29 cellular contexts compared by ENCODE assay signal in the genomic region with DNA sequence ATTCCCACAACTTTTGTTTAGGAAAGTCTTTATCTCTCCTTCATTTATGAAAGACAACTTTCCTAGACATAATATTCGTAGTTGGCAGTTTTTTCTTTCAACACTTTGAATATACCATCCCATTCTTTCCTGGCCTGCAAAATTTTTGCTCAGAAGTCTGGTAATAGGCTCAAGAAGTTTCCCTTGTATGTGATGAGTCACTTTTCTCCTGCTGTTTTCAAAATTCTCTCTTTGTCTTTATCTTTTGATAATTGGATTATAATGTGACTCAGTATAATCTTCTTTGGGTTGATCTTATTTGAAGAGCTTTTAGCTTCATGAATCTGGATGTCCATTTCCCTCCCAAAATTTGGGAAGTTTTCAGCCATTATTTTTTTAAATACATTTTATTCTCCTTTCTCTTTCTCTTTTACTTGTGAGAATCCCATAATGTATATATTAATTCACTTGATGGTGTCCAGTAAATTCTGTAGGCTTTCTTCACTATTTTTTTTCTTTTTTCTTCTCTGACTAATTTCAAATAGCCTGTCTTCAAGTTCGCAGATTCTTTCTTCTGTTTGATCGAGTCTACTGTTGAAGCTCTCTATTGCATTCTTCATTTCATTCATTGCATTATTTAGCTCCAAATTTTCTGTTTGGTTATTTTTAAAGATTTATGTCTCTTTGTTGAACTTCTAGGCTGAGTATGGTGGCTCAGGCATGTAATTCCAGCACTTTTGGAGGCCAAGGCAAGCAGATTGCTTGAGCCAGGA.
"Had no signal": no experiment of that assay in that cellular context is flagged by ENCODE, and none has a peak within 500 bp of the region (broad histone marks: within the 10 kb centered on the region; RNA-seq: fewer than 3 reads in every experiment).

No MANE protein-coding gene starts in this region.

- H3K9me3 ChIP-seq: gastrocnemius medialis had no signal

- H2AFZ ChIP-seq: parathyroid adenoma had no signal

- H3K27ac Mint-ChIP-seq: mesothelial cell of epicardium; naive B cell; progenitor cell of endocrine pancreas; stimulated activated naive CD8-positive, alpha-beta T cell treated with anti-CD3 and anti-CD28 coated beads, Interleukin-15, amount 100 ng/mL, for 72 hours had no signal

- DNase-seq: dorsolateral prefrontal cortex; effector CD4-positive, alpha-beta T cell; foreskin fibroblast; gastrocnemius medialis; head of caudate nucleus; left cardiac atrium; left lung; mesenchymal stem cell; mucosa of descending colon; naive B cell; stimulated activated CD4-positive, alpha-beta T cell treated with anti-CD3 and anti-CD28 coated beads, Interleukin-12 subunit alpha, Interleukin-12 subunit beta, amount 100 ng/mL, for 4 hours; stimulated activated CD4-positive, alpha-beta T cell treated with anti-CD3 and anti-CD28 coated beads, Interleukin-1b, Interleukin-23, amount 100 ng/mL, for 48 hours; stimulated activated CD4-positive, alpha-beta T cell treated with anti-CD3 and anti-CD28 coated beads, Interleukin-4, amount 100 ng/mL, for 1 hour; stimulated activated CD8-positive, alpha-beta memory T cell treated with anti-CD3 and anti-CD28 coated beads, Interleukin-4, amount 100 ng/mL, for 48 hours; stimulated activated naive CD4-positive, alpha-beta T cell; stimulated activated naive CD8-positive, alpha-beta T cell treated with anti-CD3 and anti-CD28 coated beads, Interleukin-15, amount 100 ng/mL, for 72 hours; transverse colon; upper lobe of right lung; uterus had no signal

- H3K27ac ChIP-seq: dorsolateral prefrontal cortex, gastrocnemius medialis, left lung, neutrophil, parathyroid adenoma, suprapubic skin, transverse colon, upper lobe of right lung, uterus had no signal

- ATAC-seq: esophagus mucosa; gastrocnemius medialis; left cardiac atrium; left lung; mucosa of descending colon; natural killer cell treated with Interleukin-12 subunit alpha and Interleukin-12 subunit beta and Interleukin-15 and Interleukin-18, amount 100 ng/mL, for 72 hours; sciatic nerve; stimulated activated naive CD8-positive, alpha-beta T cell treated with anti-CD3 and anti-CD28 coated beads, Interleukin-15, amount 100 ng/mL, for 72 hours; upper lobe of right lung had no signal

- H3K4me3 Mint-ChIP-seq: mesothelial cell of epicardium; naive B cell; natural killer cell treated with Interleukin-12 subunit alpha and Interleukin-12 subunit beta and Interleukin-15 and Interleukin-18, amount 100 ng/mL, for 72 hours; neural crest cell; stimulated activated naive CD8-positive, alpha-beta T cell treated with anti-CD3 and anti-CD28 coated beads, Interleukin-15, amount 100 ng/mL, for 72 hours had no signal

- H3K27me3 ChIP-seq: dorsolateral prefrontal cortex, gastrocnemius medialis, left lung, suprapubic skin, transverse colon, upper lobe of right lung, uterus had no signal

- H3K36me3 ChIP-seq: gastrocnemius medialis, left lung, neutrophil, suprapubic skin, upper lobe of right lung, uterus had no signal

- H3K4me3 ChIP-seq: dorsolateral prefrontal cortex, gastrocnemius medialis, left lung, mucosa of descending colon, smooth muscle cell, suprapubic skin, transverse colon, upper lobe of right lung, uterus had no signal

- H3K9ac ChIP-seq: parathyroid adenoma had no signal

- H3K4me2 ChIP-seq: smooth muscle cell had no signal

- H3K27me3 Mint-ChIP-seq: progenitor cell of endocrine pancreas had no signal

- H3K4me1 Mint-ChIP-seq: mesothelial cell of epicardium, naive B cell, neural crest cell had no signal

- H3K4me1 ChIP-seq: gastrocnemius medialis, parathyroid adenoma, upper lobe of right lung, uterus had no signal
